11 cellular contexts compared by ENCODE assay signal in the genomic region with DNA sequence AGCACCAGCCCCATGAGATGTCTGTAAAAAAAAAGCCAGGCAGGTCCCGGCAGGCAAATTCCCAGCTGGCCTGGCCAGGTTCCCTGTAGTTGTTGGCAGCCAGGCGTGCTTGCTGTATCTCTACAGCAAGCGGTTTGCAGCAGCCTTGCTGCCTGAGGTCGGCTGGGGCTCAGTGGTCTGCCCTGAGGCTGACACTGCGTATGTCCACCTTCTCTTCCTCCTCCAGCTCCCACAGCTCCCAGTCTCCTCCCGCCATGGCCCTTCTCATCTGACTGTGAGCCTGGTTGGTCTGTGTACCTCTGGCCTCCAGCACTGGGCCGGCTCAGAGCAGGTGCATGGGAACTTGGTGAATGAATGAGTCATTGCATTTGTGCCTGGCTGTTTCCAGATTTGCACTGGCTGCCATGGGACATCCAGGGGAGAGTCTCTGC. TPM values are rescaled to one million over a fixed set of nuclear protein-coding genes. Genes with fewer than 3 reads are reported as not detected.
DNase-seq lines count a peak whose midpoint lies in the region; ATAC-seq and TF ChIP-seq lines count a peak whose summit lies in the region.
"Had no signal": no experiment of that assay in that cellular context is flagged by ENCODE, and none has a peak within 500 bp of the region (broad histone marks: within the 10 kb centered on the region; RNA-seq: fewer than 3 reads in every experiment).

No MANE protein-coding gene starts in this region.

- H3K9ac ChIP-seq in muscle layer of colon (ENCODE audit: low read length) = no peak overlapping the region

- DNase-seq in NCI-H526 (lab: John Stamatoyannopoulos, UW) (peak; percentile 9 to 40), NCI-H526 treated with DMSO at 0.1 percent for 48 hours (lab: John Stamatoyannopoulos, UW) (no peak), chondrocyte (ENCODE audit: low spot score) (peak; percentile 72)
- no peak for DNase-seq in activated CD4-positive, alpha-beta T cell treated with anti-CD3 and anti-CD28 coated beads for 48 hours
- DNase-seq in activated CD8-positive, alpha-beta memory T cell treated with anti-CD3 and anti-CD28 coated beads, Interleukin-2, amount 10 ng/mL, durations not matched to agents 7 days and 5 days = no peak
- no peak for DNase-seq in stimulated activated CD8-positive, alpha-beta memory T cell treated with anti-CD3 and anti-CD28 coated beads, Interleukin-4, amount 100 ng/mL, for 48 hours
- DNase-seq: EL, foreskin melanocyte, OCI-M1 had no signal

- peaks cover 28% of the 10 kb centered on the region for H3K4me1 Mint-ChIP-seq in chondrocyte (ENCODE audit: low read depth)
- H3K4me1 Mint-ChIP-seq in activated CD8-positive, alpha-beta memory T cell treated with anti-CD3 and anti-CD28 coated beads, Interleukin-2, amount 10 ng/mL, durations not matched to agents 7 days and 5 days = no peaks in the 10 kb centered on the region

- H3K9me3 Mint-ChIP-seq in chondrocyte (ENCODE audit: low read depth) = no peaks in the 10 kb centered on the region
- no peaks in the 10 kb centered on the region for H3K9me3 Mint-ChIP-seq in activated CD8-positive, alpha-beta memory T cell treated with anti-CD3 and anti-CD28 coated beads, Interleukin-2, amount 10 ng/mL, durations not matched to agents 7 days and 5 days (ENCODE audit: low read depth)

- H3K4me1 ChIP-seq in muscle layer of colon (ENCODE audit: insufficient read depth, low read length) = peaks cover 32% of the 10 kb centered on the region

- H3K4me3 ChIP-seq in muscle layer of colon (ENCODE audit: low read depth in 1 of 2, low read length in 2 of 2) = no peak overlapping the region

- no peak overlapping the region for H3K4me3 Mint-ChIP-seq in chondrocyte (ENCODE audit: unreplicated experiment)
- H3K4me3 Mint-ChIP-seq in activated CD8-positive, alpha-beta memory T cell treated with anti-CD3 and anti-CD28 coated beads, Interleukin-2, amount 10 ng/mL, durations not matched to agents 7 days and 5 days = no peak overlapping the region

- H3K27me3 Mint-ChIP-seq in chondrocyte (ENCODE audit: low read depth) = no peaks in the 10 kb centered on the region
- H3K27me3 Mint-ChIP-seq in activated CD8-positive, alpha-beta memory T cell treated with anti-CD3 and anti-CD28 coated beads, Interleukin-2, amount 10 ng/mL, durations not matched to agents 7 days and 5 days = peaks cover 5% of the 10 kb centered on the region

- TF ChIP-seq CTCF in chondrocyte (IDR thresholded peaks at IDR 0.05) = no peak

- no peaks in the 10 kb centered on the region for H3K9me3 ChIP-seq in muscle layer of colon (ENCODE audit: low read length)

- no peaks in the 10 kb centered on the region for H3K27me3 ChIP-seq in muscle layer of colon (ENCODE audit: control insufficient read depth in 1 of 2, insufficient read depth in 2 of 2, low read length in 2 of 2)

- CTCF ChIA-PET in activated CD8-positive, alpha-beta memory T cell treated with anti-CD3 and anti-CD28 coated beads, Interleukin-2, amount 10 ng/mL, durations not matched to agents 7 days and 5 days (lab: Charles Lee) = interaction anchor here (0.9 kb wide), 1 partner anchor 10 kb away, joined by 5 read pairs; no protein-coding TSS in a partner anchor

- H3K36me3 ChIP-seq in muscle layer of colon (ENCODE audit: insufficient read depth, low read length) = no peaks in the 10 kb centered on the region

- peak overlapping the region; percentile 74 for H3K27ac Mint-ChIP-seq in chondrocyte (ENCODE audit: unreplicated experiment)
- no peak overlapping the region for H3K27ac Mint-ChIP-seq in activated CD8-positive, alpha-beta memory T cell treated with anti-CD3 and anti-CD28 coated beads, Interleukin-2, amount 10 ng/mL, durations not matched to agents 7 days and 5 days

- no peak for ATAC-seq in activated CD8-positive, alpha-beta memory T cell treated with anti-CD3 and anti-CD28 coated beads, Interleukin-2, amount 10 ng/mL, durations not matched to agents 7 days and 5 days
- no peak for ATAC-seq in GM19023 (IDR thresholded peaks at IDR 0.05; ENCODE audit: unreplicated experiment)

- H3K27ac ChIP-seq in muscle layer of colon (ENCODE audit: low read depth, low read length) = peak overlapping the region; percentile 71

- H3K36me3 Mint-ChIP-seq in chondrocyte (ENCODE audit: low read depth) = no peaks in the 10 kb centered on the region
- H3K36me3 Mint-ChIP-seq in activated CD8-positive, alpha-beta memory T cell treated with anti-CD3 and anti-CD28 coated beads, Interleukin-2, amount 10 ng/mL, durations not matched to agents 7 days and 5 days = no peaks in the 10 kb centered on the region

RNA-seq across cellular contexts. Expression of a gene that starts 42.8 kb away (rescaled TPM):
- 1.9 to 2.7 TPM (median 2.4 TPM) in 3 replicates for total RNA-seq in chondrocyte
- total RNA-seq in activated CD8-positive, alpha-beta memory T cell treated with anti-CD3 and anti-CD28 coated beads, Interleukin-2, amount 10 ng/mL, durations not matched to agents 7 days and 5 days = under 1 TPM in 1 of 2 experiments, not detected in 1; 0.28 TPM

Comparison
In these comparisons a context has a peak if more than half of its experiments do, and no peak if none do; other contexts are left out.
1. DNase-seq: peak in NCI-H526 (2 of 2) and chondrocyte (single experiment); none in NCI-H526 treated with DMSO at 0.1 percent for 48 hours (single experiment), activated CD4-positive, alpha-beta T cell treated with anti-CD3 and anti-CD28 coated beads for 48 hours (single experiment), activated CD8-positive, alpha-beta memory T cell treated with anti-CD3 and anti-CD28 coated beads, Interleukin-2, amount 10 ng/mL, durations not matched to agents 7 days and 5 days (single experiment) and stimulated activated CD8-positive, alpha-beta memory T cell treated with anti-CD3 and anti-CD28 coated beads, Interleukin-4, amount 100 ng/mL, for 48 hours (single experiment).